ENCODE assay signal across 12 cellular contexts in genomic region chr1:232508161-232508661, GRCh38.
DNase-seq lines count a peak whose midpoint lies in the region; ATAC-seq and TF ChIP-seq lines count a peak whose summit lies in the region.
"Had no signal": no experiment of that assay in that cellular context is flagged by ENCODE, and none has a peak within 500 bp of the region (broad histone marks: within the 10 kb centered on the region; RNA-seq: fewer than 3 reads in every experiment).

No MANE protein-coding gene starts in this region.

- no peaks in the 10 kb centered on the region for H3K4me1 Mint-ChIP-seq in activated CD8-positive, alpha-beta T cell treated with anti-CD3 and anti-CD28 coated beads for 36 hours (ENCODE audit: low read depth)
- no peaks in the 10 kb centered on the region for H3K4me1 Mint-ChIP-seq in immature natural killer cell

- BruUV-seq in A673 (replicated peaks; lab: Mats Ljungman, UMichigan) (no TSS peak), mammary epithelial cell (replicated peaks; lab: Mats Ljungman, UMichigan) (no TSS peak)

- no peaks in the 10 kb centered on the region for H3K27me3 Mint-ChIP-seq in activated CD8-positive, alpha-beta T cell treated with anti-CD3 and anti-CD28 coated beads for 36 hours
- peaks cover 0 to 13% (median 11%) of the 10 kb centered on the region in 3 donors for H3K27me3 Mint-ChIP-seq in immature natural killer cell (ENCODE audit: low read depth in 3 of 3)

- H3K36me3 Mint-ChIP-seq in activated CD8-positive, alpha-beta T cell treated with anti-CD3 and anti-CD28 coated beads for 36 hours (ENCODE audit: low read depth) = no peaks in the 10 kb centered on the region
- H3K36me3 Mint-ChIP-seq in immature natural killer cell = peaks cover 0 to 8% (median 0%) of the 10 kb centered on the region in 3 donors

- WGBS in mammary epithelial cell (ENCODE audit: low coverage, missing lambda C conversion rate) = 76% methylated on average over 6 of the region's 8 CpGs

- H3K36me3 ChIP-seq in A673 (ENCODE audit: insufficient read depth, low read length, poor library complexity, severe bottlenecking) (no peaks in the 10 kb centered on the region), mammary epithelial cell (ENCODE audit: insufficient read depth, low read length) (no peaks in the 10 kb centered on the region)

- intact Hi-C loops in A673 (cut with micrococcal nuclease; ENCODE audit: unreplicated experiment) (no loop called here), mammary epithelial cell (cut with micrococcal nuclease) (no loop called here), left colon (cut with DNase I, micrococcal nuclease) (no loop called here)
- intact Hi-C loops in activated CD8-positive, alpha-beta T cell treated with anti-CD3 and anti-CD28 coated beads for 36 hours (cut with micrococcal nuclease) = no loop called here

- no peak overlapping the region for H3K9ac ChIP-seq in mammary epithelial cell (ENCODE audit: insufficient read depth, low read length)

- H3K4me1 ChIP-seq in A673 (ENCODE audit: insufficient read depth, low read length, poor library complexity, severe bottlenecking) = no peaks in the 10 kb centered on the region
- peaks cover 23% of the 10 kb centered on the region for H3K4me1 ChIP-seq in mammary epithelial cell (ENCODE audit: insufficient read depth, low read length)

- POLR2A ChIA-PET in A673 (lab: Charles Lee; ENCODE audit: low non-redundant PET) = interaction anchor here (0.7 kb wide), 1 partner anchor 10 kb away, joined by 3 read pairs; no protein-coding TSS in a partner anchor
- POLR2A ChIA-PET in activated CD8-positive, alpha-beta T cell treated with anti-CD3 and anti-CD28 coated beads for 36 hours (lab: Charles Lee) = no interaction called here

- H3K27me3 ChIP-seq in A673 (replicated peaks; ENCODE audit: insufficient read depth, low read depth, low read length, poor library complexity) (no peaks in the 10 kb centered on the region), mammary epithelial cell (ENCODE audit: insufficient read depth, low read length) (no peaks in the 10 kb centered on the region)

- dilution Hi-C loops in mammary epithelial cell (cut with HindIII; ENCODE audit: low sequenced_read_pairs) = no loop called here

- H3K4me3 ChIP-seq in A673 (ENCODE audit: low read depth, low read length, poor library complexity, severe bottlenecking) (no peak overlapping the region), mammary epithelial cell (replicated peaks in 1 of 3; ENCODE audit: insufficient read depth in 1 of 3, low read depth in 2 of 3, low read length in 3 of 3) (no peak overlapping the region)

- no peaks in the 10 kb centered on the region for H3K9me3 Mint-ChIP-seq in activated CD8-positive, alpha-beta T cell treated with anti-CD3 and anti-CD28 coated beads for 36 hours
- no peaks in the 10 kb centered on the region for H3K9me3 Mint-ChIP-seq in immature natural killer cell

- H3K9me3 ChIP-seq in A673 (ENCODE audit: low read depth, low read length, poor library complexity, severe bottlenecking) (no peaks in the 10 kb centered on the region), mammary epithelial cell (replicated peaks; ENCODE audit: insufficient read depth, low read length) (no peaks in the 10 kb centered on the region)

- CTCF ChIA-PET in A673 (lab: Charles Lee) (no interaction called here), mammary epithelial cell (lab: Charles Lee; ENCODE audit: low non-redundant PET) (no interaction called here)
- CTCF ChIA-PET in activated CD8-positive, alpha-beta T cell treated with anti-CD3 and anti-CD28 coated beads for 36 hours (lab: Charles Lee) = interaction anchor here (1.6 kb wide), 1 partner anchor 9 kb away, joined by 6 read pairs; no protein-coding TSS in a partner anchor

- H2AFZ ChIP-seq in mammary epithelial cell (ENCODE audit: low read depth, low read length) = peak overlapping the region; percentile 6

- TF ChIP-seq CTCF in A673 (conservative IDR thresholded peaks at IDR 0.05; ENCODE audit: low read depth, low read length) = peak; percentile 32
- TF ChIP-seq CTCF in mammary epithelial cell (conservative IDR thresholded peaks at IDR 0.05 in 1 of 2, IDR thresholded peaks at IDR 0.05 in 1 of 2; ENCODE audit: extremely low read depth in 1 of 2, insufficient read depth in 1 of 2, low read depth in 1 of 2, low read length in 2 of 2) = no peak
- TF ChIP-seq CTCF in activated CD8-positive, alpha-beta T cell treated with anti-CD3 and anti-CD28 coated beads for 36 hours (IDR thresholded peaks at IDR 0.05) = no peak

- no peaks in the 10 kb centered on the region for H4K20me1 ChIP-seq in mammary epithelial cell (ENCODE audit: insufficient read depth, low read length)

- H3K4me2 ChIP-seq in mammary epithelial cell (ENCODE audit: insufficient read depth, low read depth, low read length) = no peak overlapping the region

- no peak for DNase-seq in A673 (ENCODE audit: low spot score)
- peak; percentile 58 for DNase-seq in M059J (ENCODE audit: low read depth)
- no peak for DNase-seq in mammary epithelial cell
- no peak for DNase-seq in left colon
- no peak for DNase-seq in activated CD8-positive, alpha-beta T cell treated with anti-CD3 and anti-CD28 coated beads for 36 hours
- DNase-seq in central memory CD4-positive, alpha-beta T cell = no peak
- DNase-seq in immature natural killer cell = no peak
- DNase-seq: GOT3; MM.1S; stimulated activated CD4-positive, alpha-beta T cell treated with anti-CD3 and anti-CD28 coated beads, Interleukin-4, amount 100 ng/mL, for 1 hour; T-helper 2 cell had no signal

- no peak overlapping the region for H3K4me3 Mint-ChIP-seq in activated CD8-positive, alpha-beta T cell treated with anti-CD3 and anti-CD28 coated beads for 36 hours
- no peak overlapping the region for H3K4me3 Mint-ChIP-seq in immature natural killer cell

- ATAC-seq in left colon (peak; percentile 32), HG03039 (IDR thresholded peaks at IDR 0.05; ENCODE audit: unreplicated experiment) (no peak)
- ATAC-seq in activated CD8-positive, alpha-beta T cell treated with anti-CD3 and anti-CD28 coated beads for 36 hours = no peak

- H3K27ac Mint-ChIP-seq in activated CD8-positive, alpha-beta T cell treated with anti-CD3 and anti-CD28 coated beads for 36 hours = no peak overlapping the region
- no peak overlapping the region for H3K27ac Mint-ChIP-seq in immature natural killer cell

- no peaks in the 10 kb centered on the region for H3K79me2 ChIP-seq in mammary epithelial cell (ENCODE audit: insufficient read depth, low read length)

- H3K27ac ChIP-seq in A673 (ENCODE audit: low read depth, low read length, poor library complexity, severe bottlenecking) (no peak overlapping the region), mammary epithelial cell (ENCODE audit: insufficient read depth, low read depth, low read length) (no peak overlapping the region)

- in situ Hi-C loops in mammary epithelial cell (cut with MboI; ENCODE audit: low sequenced_read_pairs in 2 of 2) = no loop called here
